Comparison of ENCODE assay signal across 8 cellular contexts in genomic region chr9:37034320-37034937, GRCh38. TPM values are rescaled to one million over a fixed set of nuclear protein-coding genes. Genes with fewer than 3 reads are reported as not detected.
A peak's percentile ranks its signal among the peaks of the same experiment; 100 is the strongest.
DNase-seq lines count a peak whose midpoint lies in the region; ATAC-seq and TF ChIP-seq lines count a peak whose summit lies in the region.

No MANE protein-coding gene starts in this region.

- peaks cover 4% of the 10 kb centered on the region for H3K9me3 Mint-ChIP-seq in activated CD4-positive, alpha-beta T cell treated with anti-CD3 and anti-CD28 coated beads, Interleukin-2, amount 10 ng/mL, durations not matched to agents 24 days and 14 days
- H3K9me3 Mint-ChIP-seq in MCF 10A (ENCODE audit: unreplicated experiment) (peaks cover 7% of the 10 kb centered on the region), neural crest cell (no peaks in the 10 kb centered on the region)

- BruUV-seq in MCF 10A (replicated peaks; lab: Mats Ljungman, UMichigan): no TSS peak

- DNase-seq in activated CD4-positive, alpha-beta T cell treated with anti-CD3 and anti-CD28 coated beads, Interleukin-2, amount 10 ng/mL, durations not matched to agents 24 days and 14 days: peak; percentile 74
- DNase-seq in activated CD4-positive, alpha-beta T cell treated with anti-CD3 and anti-CD28 coated beads, Interleukin-2, amount 50 U/mL, for 4 hours: no peak
- DNase-seq in NCI-H510A treated with DMSO at 0.1 percent for 48 hours (lab: John Stamatoyannopoulos, UW) (peak; percentile 61), MCF 10A (ENCODE audit: unreplicated experiment) (no peak), neural crest cell (ENCODE audit: low read depth, low spot score) (no peak), HT-29 (ENCODE audit: low spot score) (no peak)

- POLR2A ChIA-PET in MCF 10A (lab: Yijun Ruan, JAX): no interaction called here

- intact Hi-C loops in activated CD4-positive, alpha-beta T cell treated with anti-CD3 and anti-CD28 coated beads, Interleukin-2, amount 10 ng/mL, durations not matched to agents 24 days and 14 days (cut with micrococcal nuclease): loop anchor here (10.0 kb wide), 1 partner anchor 270 kb away; no protein-coding TSS in a partner anchor
- intact Hi-C loops in MCF 10A (cut with micrococcal nuclease): no loop called here

- ATAC-seq in HG02678 (IDR thresholded peaks at IDR 0.05; ENCODE audit: unreplicated experiment) (peak; percentile 23), HG03095 (IDR thresholded peaks at IDR 0.05; ENCODE audit: unreplicated experiment) (no peak)

- peak; percentile 29 for TF ChIP-seq CTCF in MCF 10A (IDR thresholded peaks at IDR 0.05; ENCODE audit: unreplicated experiment)
- peak; percentile 53 for TF ChIP-seq CTCF in neural crest cell (conservative IDR thresholded peaks at IDR 0.05)

- peak overlapping the region; percentile 58 for H3K4me3 Mint-ChIP-seq in activated CD4-positive, alpha-beta T cell treated with anti-CD3 and anti-CD28 coated beads, Interleukin-2, amount 10 ng/mL, durations not matched to agents 24 days and 14 days
- H3K4me3 Mint-ChIP-seq in MCF 10A (ENCODE audit: unreplicated experiment) (no peak overlapping the region), neural crest cell (peak overlapping the region; percentile 90)

- H3K36me3 Mint-ChIP-seq in activated CD4-positive, alpha-beta T cell treated with anti-CD3 and anti-CD28 coated beads, Interleukin-2, amount 10 ng/mL, durations not matched to agents 24 days and 14 days (ENCODE audit: low read depth): peaks cover 7% of the 10 kb centered on the region
- H3K36me3 Mint-ChIP-seq in MCF 10A (ENCODE audit: insufficient read depth, unreplicated experiment): no peaks in the 10 kb centered on the region
- H3K36me3 Mint-ChIP-seq in neural crest cell (ENCODE audit: low read depth): peaks cover 2% of the 10 kb centered on the region

- peak overlapping the region; percentile 34 for H3K27ac Mint-ChIP-seq in activated CD4-positive, alpha-beta T cell treated with anti-CD3 and anti-CD28 coated beads, Interleukin-2, amount 10 ng/mL, durations not matched to agents 24 days and 14 days
- H3K27ac Mint-ChIP-seq in MCF 10A (ENCODE audit: low read depth, unreplicated experiment) (no peak overlapping the region), neural crest cell (ENCODE audit: unreplicated experiment) (no peak overlapping the region)

- CTCF ChIA-PET in MCF 10A (lab: Yijun Ruan, JAX): interaction anchor here (0.6 kb wide), 1 partner anchor 30 kb away, joined by 3 read pairs; no protein-coding TSS in a partner anchor

- peaks cover 26% of the 10 kb centered on the region for H3K4me1 Mint-ChIP-seq in activated CD4-positive, alpha-beta T cell treated with anti-CD3 and anti-CD28 coated beads, Interleukin-2, amount 10 ng/mL, durations not matched to agents 24 days and 14 days
- H3K4me1 Mint-ChIP-seq in MCF 10A (ENCODE audit: insufficient read depth, unreplicated experiment) (peaks cover 14% of the 10 kb centered on the region), neural crest cell (peaks cover 56% of the 10 kb centered on the region)

- H3K27me3 Mint-ChIP-seq in activated CD4-positive, alpha-beta T cell treated with anti-CD3 and anti-CD28 coated beads, Interleukin-2, amount 10 ng/mL, durations not matched to agents 24 days and 14 days: peaks cover 90% of the 10 kb centered on the region
- H3K27me3 Mint-ChIP-seq in MCF 10A (ENCODE audit: insufficient read depth, unreplicated experiment) (peaks cover 30% of the 10 kb centered on the region), neural crest cell (ENCODE audit: low read depth) (peaks cover 98% of the 10 kb centered on the region)

RNA-seq across cellular contexts. Expression of gene PAX5, which starts 0.4 kb away (rescaled TPM):
- total RNA-seq in activated CD4-positive, alpha-beta T cell treated with anti-CD3 and anti-CD28 coated beads, Interleukin-2, amount 10 ng/mL, durations not matched to agents 24 days and 14 days: 0.16 and 0.33 TPM in 2 replicates
- total RNA-seq in MCF 10A (2022) (not detected in 2 replicates), neural crest cell (18.1 and 19.5 TPM in 2 replicates)
- total RNA-seq in HT-29 (2014; rRNA removed; shearing (Covaris generic)): not detected in 2 replicates

Comparison
In these comparisons a context has a peak if more than half of its experiments do, and no peak if none do; other contexts are left out.
1. DNase-seq: peak in activated CD4-positive, alpha-beta T cell treated with anti-CD3 and anti-CD28 coated beads, Interleukin-2, amount 10 ng/mL, durations not matched to agents 24 days and 14 days (single experiment) and NCI-H510A treated with DMSO at 0.1 percent for 48 hours (single experiment); none in activated CD4-positive, alpha-beta T cell treated with anti-CD3 and anti-CD28 coated beads, Interleukin-2, amount 50 U/mL, for 4 hours (0 of 2), MCF 10A (single experiment), neural crest cell (single experiment) and HT-29 (single experiment).
2. RNA of gene PAX5, which starts 0.4 kb away (total RNA-seq): 18.1 to 19.5 TPM in neural crest cell; 0.16 to 0.33 TPM in activated CD4-positive, alpha-beta T cell treated with anti-CD3 and anti-CD28 coated beads, Interleukin-2, amount 10 ng/mL, durations not matched to agents 24 days and 14 days, not detected in MCF 10A and not detected in HT-29; every median in the first group is over 10 times any median in the second.